ENCODE assay signal across 13 cellular contexts in the genomic region with DNA sequence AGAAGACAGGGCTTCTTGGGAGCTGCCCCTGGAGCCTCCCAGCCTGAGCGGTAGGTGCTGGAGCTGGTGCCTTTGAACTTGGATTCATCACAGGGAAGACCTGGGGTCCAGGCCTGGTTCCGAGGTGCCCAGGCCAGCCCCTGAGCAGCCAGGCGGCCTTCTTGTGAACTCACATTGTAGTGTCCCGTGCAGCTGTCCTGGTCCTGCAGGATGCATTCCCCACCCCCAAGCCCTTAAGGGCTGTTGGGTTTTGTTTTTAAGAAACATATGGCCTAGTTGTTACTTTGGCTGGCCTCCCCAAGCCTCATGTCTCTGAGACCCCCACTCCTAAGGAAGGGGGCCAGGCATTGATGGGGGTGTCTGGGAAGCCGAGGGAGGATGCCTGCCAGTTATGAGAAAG.
DNase-seq lines count a peak whose midpoint lies in the region; ATAC-seq and TF ChIP-seq lines count a peak whose summit lies in the region.
"Had no signal": no experiment of that assay in that cellular context is flagged by ENCODE, and none has a peak within 500 bp of the region (broad histone marks: within the 10 kb centered on the region; RNA-seq: fewer than 3 reads in every experiment).

No MANE protein-coding gene starts in this region.

- intact Hi-C loops in activated CD8-positive, alpha-beta T cell treated with anti-CD3 and anti-CD28 coated beads for 36 hours (cut with micrococcal nuclease) = no loop called here

- TF ChIP-seq EP300 in suprapubic skin (IDR thresholded peaks at IDR 0.05) = no peak

- H3K27me3 ChIP-seq in suprapubic skin = no peaks in the 10 kb centered on the region
- H3K27me3 ChIP-seq: upper lobe of right lung had no signal

- CTCF ChIA-PET in activated CD8-positive, alpha-beta T cell treated with anti-CD3 and anti-CD28 coated beads for 36 hours (lab: Charles Lee) = interaction anchor here (1.1 kb wide), 1 partner anchor 9 kb away, joined by 3 read pairs; no protein-coding TSS in a partner anchor

- no peak for TF ChIP-seq CTCF in activated CD8-positive, alpha-beta T cell treated with anti-CD3 and anti-CD28 coated beads for 36 hours (IDR thresholded peaks at IDR 0.05)
- TF ChIP-seq CTCF in suprapubic skin (IDR thresholded peaks at IDR 0.05) = no peak

- no peak overlapping the region for H3K4me3 Mint-ChIP-seq in activated T-cell treated with anti-CD3 and anti-CD28 coated beads, Interleukin-2, amount 50 U/mL, for 24 hours
- no peak overlapping the region for H3K4me3 Mint-ChIP-seq in activated T-cell treated with anti-CD3 and anti-CD28 coated beads, Interleukin-2, amount 50 U/mL, for 4 hours
- H3K4me3 Mint-ChIP-seq in activated CD8-positive, alpha-beta T cell treated with anti-CD3 and anti-CD28 coated beads for 36 hours = no peak overlapping the region

- H3K27ac ChIP-seq in suprapubic skin = peak overlapping the region; percentile 32
- H3K27ac ChIP-seq: coronary artery, upper lobe of right lung had no signal

- no peak for ATAC-seq in activated T-cell treated with anti-CD3 and anti-CD28 coated beads, Interleukin-2, amount 50 U/mL, for 4 hours
- no peak for ATAC-seq in activated CD8-positive, alpha-beta T cell treated with anti-CD3 and anti-CD28 coated beads for 36 hours
- ATAC-seq in HG03565 (IDR thresholded peaks at IDR 0.05; ENCODE audit: unreplicated experiment) (no peak), HG03025 (IDR thresholded peaks at IDR 0.05; ENCODE audit: low FRiP score, unreplicated experiment) (no peak)
- ATAC-seq: upper lobe of right lung had no signal

- peaks cover 5% of the 10 kb centered on the region for H3K36me3 Mint-ChIP-seq in activated T-cell treated with anti-CD3 and anti-CD28 coated beads, Interleukin-2, amount 50 U/mL, for 24 hours (ENCODE audit: low read depth)
- no peaks in the 10 kb centered on the region for H3K36me3 Mint-ChIP-seq in activated T-cell treated with anti-CD3 and anti-CD28 coated beads, Interleukin-2, amount 50 U/mL, for 4 hours (ENCODE audit: insufficient read depth)
- no peaks in the 10 kb centered on the region for H3K36me3 Mint-ChIP-seq in activated CD8-positive, alpha-beta T cell treated with anti-CD3 and anti-CD28 coated beads for 36 hours (ENCODE audit: low read depth)

- H3K27me3 Mint-ChIP-seq in activated T-cell treated with anti-CD3 and anti-CD28 coated beads, Interleukin-2, amount 50 U/mL, for 24 hours = no peaks in the 10 kb centered on the region
- H3K27me3 Mint-ChIP-seq in activated T-cell treated with anti-CD3 and anti-CD28 coated beads, Interleukin-2, amount 50 U/mL, for 4 hours (ENCODE audit: low read depth) = no peaks in the 10 kb centered on the region
- H3K27me3 Mint-ChIP-seq in activated CD8-positive, alpha-beta T cell treated with anti-CD3 and anti-CD28 coated beads for 36 hours = no peaks in the 10 kb centered on the region

- peaks cover 27% of the 10 kb centered on the region for H3K4me1 Mint-ChIP-seq in activated T-cell treated with anti-CD3 and anti-CD28 coated beads, Interleukin-2, amount 50 U/mL, for 24 hours (ENCODE audit: low read depth)
- peaks cover 16% of the 10 kb centered on the region for H3K4me1 Mint-ChIP-seq in activated T-cell treated with anti-CD3 and anti-CD28 coated beads, Interleukin-2, amount 50 U/mL, for 4 hours (ENCODE audit: low read depth)
- peaks cover 30% of the 10 kb centered on the region for H3K4me1 Mint-ChIP-seq in activated CD8-positive, alpha-beta T cell treated with anti-CD3 and anti-CD28 coated beads for 36 hours (ENCODE audit: low read depth)

- H3K36me3 ChIP-seq in suprapubic skin = no peaks in the 10 kb centered on the region
- H3K36me3 ChIP-seq: upper lobe of right lung had no signal

- H3K9me3 Mint-ChIP-seq in activated T-cell treated with anti-CD3 and anti-CD28 coated beads, Interleukin-2, amount 50 U/mL, for 24 hours = no peaks in the 10 kb centered on the region
- H3K9me3 Mint-ChIP-seq in activated T-cell treated with anti-CD3 and anti-CD28 coated beads, Interleukin-2, amount 50 U/mL, for 4 hours = no peaks in the 10 kb centered on the region
- H3K9me3 Mint-ChIP-seq in activated CD8-positive, alpha-beta T cell treated with anti-CD3 and anti-CD28 coated beads for 36 hours = no peaks in the 10 kb centered on the region

- peak overlapping the region; percentile 68 for H3K27ac Mint-ChIP-seq in activated T-cell treated with anti-CD3 and anti-CD28 coated beads, Interleukin-2, amount 50 U/mL, for 24 hours
- peak overlapping the region; percentile 25 for H3K27ac Mint-ChIP-seq in activated CD8-positive, alpha-beta T cell treated with anti-CD3 and anti-CD28 coated beads for 36 hours

- no peak overlapping the region for H3K4me3 ChIP-seq in suprapubic skin
- H3K4me3 ChIP-seq: coronary artery, upper lobe of right lung had no signal

- no peak for TF ChIP-seq POLR2A in suprapubic skin (IDR thresholded peaks at IDR 0.05)

- POLR2A ChIA-PET in activated CD8-positive, alpha-beta T cell treated with anti-CD3 and anti-CD28 coated beads for 36 hours (lab: Charles Lee) = interaction anchor here (1.0 to 1.5 kb wide), 2 partner anchors 12 to 18 kb away, joined by 3 read pairs; no protein-coding TSS in a partner anchor

- WGBS in suprapubic skin = 59% methylated on average over 4 of the region's 5 CpGs

- peaks cover 38% of the 10 kb centered on the region for H3K4me1 ChIP-seq in suprapubic skin

- H3K9me3 ChIP-seq in suprapubic skin = no peaks in the 10 kb centered on the region
- H3K9me3 ChIP-seq: upper lobe of right lung had no signal

- no peak for DNase-seq in activated T-cell treated with anti-CD3 and anti-CD28 coated beads, Interleukin-2, amount 50 U/mL, for 24 hours
- no peak for DNase-seq in activated T-cell treated with anti-CD3 and anti-CD28 coated beads, Interleukin-2, amount 50 U/mL, for 4 hours
- no peak for DNase-seq in activated CD8-positive, alpha-beta T cell treated with anti-CD3 and anti-CD28 coated beads for 36 hours
- DNase-seq in left kidney (ENCODE audit: low read depth, low spot score) (peak; percentile 32), suprapubic skin (ENCODE audit: low spot score in 2 of 2) (no peak), NCI-H1694 (lab: John Stamatoyannopoulos, UW) (no peak)
- DNase-seq: activated naive CD4-positive, alpha-beta T cell treated with anti-CD3 and anti-CD28 coated beads, Interleukin-2, amount 50 U/mL, for 16 hours; NCI-H2227 treated with DMSO at 0.1 percent for 48 hours; T1000; upper lobe of right lung had no signal
